1 cellular context compared by ENCODE assay signal in the genomic region with DNA sequence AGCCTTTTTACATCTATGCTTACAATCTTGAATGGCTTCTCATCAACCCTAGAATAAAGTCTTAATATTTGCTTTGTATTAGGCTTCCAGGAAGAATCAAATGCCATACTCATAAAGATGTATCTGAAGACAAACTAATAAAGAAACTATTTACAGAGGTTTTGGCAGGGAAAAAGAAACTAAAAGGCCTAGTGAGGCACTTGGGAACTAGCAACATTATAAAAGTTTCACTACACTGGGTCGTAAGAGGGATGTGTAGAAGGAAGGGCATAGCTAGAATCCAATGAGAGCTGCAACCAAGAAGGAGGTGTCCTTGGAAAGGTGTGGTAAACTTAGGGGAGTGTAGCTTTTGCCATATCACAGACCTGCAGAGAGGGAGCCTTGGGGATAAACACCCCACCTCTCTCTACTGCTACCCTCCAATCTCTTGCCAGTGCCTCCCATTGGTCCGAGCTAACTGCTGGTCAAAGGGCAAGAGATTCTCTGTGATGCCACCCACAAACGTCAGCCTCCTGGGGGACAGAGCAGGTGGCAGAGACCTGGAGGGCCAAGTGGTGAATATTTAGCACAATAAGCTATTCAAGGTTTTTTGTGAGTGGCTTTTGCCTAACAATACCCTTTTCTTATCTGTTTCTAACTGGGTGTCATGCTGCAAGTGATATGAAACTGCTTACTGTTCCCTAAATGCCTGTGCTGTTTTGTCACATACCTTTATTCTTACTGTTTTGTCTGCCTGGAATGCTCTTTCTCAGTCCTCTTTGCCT.
TF ChIP-seq lines count a peak whose summit lies in the region.

No MANE protein-coding gene starts in this region.

TF ChIP-seq in K562, 482 proteins besides CTCF, POLR2A, EP300 and RAD21 (continued from another document and continues in another):
- TF ChIP-seq, protein P1, sequence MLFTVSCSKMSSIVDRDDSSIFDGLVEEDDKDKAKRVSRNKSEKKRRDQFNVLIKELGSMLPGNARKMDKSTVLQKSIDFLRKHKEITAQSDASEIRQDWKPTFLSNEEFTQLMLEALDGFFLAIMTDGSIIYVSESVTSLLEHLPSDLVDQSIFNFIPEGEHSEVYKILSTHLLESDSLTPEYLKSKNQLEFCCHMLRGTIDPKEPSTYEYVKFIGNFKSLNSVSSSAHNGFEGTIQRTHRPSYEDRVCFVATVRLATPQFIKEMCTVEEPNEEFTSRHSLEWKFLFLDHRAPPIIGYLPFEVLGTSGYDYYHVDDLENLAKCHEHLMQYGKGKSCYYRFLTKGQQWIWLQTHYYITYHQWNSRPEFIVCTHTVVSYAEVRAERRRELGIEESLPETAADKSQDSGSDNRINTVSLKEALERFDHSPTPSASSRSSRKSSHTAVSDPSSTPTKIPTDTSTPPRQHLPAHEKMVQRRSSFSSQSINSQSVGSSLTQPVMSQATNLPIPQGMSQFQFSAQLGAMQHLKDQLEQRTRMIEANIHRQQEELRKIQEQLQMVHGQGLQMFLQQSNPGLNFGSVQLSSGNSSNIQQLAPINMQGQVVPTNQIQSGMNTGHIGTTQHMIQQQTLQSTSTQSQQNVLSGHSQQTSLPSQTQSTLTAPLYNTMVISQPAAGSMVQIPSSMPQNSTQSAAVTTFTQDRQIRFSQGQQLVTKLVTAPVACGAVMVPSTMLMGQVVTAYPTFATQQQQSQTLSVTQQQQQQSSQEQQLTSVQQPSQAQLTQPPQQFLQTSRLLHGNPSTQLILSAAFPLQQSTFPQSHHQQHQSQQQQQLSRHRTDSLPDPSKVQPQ (CRISPR knock-in tag; IDR thresholded peaks at IDR 0.05; ENCODE audit: borderline replicate concordance): 0 out of 2 replicates have a peak, but pooled peaks have one; percentile 71
- TF ChIP-seq, protein P2, sequence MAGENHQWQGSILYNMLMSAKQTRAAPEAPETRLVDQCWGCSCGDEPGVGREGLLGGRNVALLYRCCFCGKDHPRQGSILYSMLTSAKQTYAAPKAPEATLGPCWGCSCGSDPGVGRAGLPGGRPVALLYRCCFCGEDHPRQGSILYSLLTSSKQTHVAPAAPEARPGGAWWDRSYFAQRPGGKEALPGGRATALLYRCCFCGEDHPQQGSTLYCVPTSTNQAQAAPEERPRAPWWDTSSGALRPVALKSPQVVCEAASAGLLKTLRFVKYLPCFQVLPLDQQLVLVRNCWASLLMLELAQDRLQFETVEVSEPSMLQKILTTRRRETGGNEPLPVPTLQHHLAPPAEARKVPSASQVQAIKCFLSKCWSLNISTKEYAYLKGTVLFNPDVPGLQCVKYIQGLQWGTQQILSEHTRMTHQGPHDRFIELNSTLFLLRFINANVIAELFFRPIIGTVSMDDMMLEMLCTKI (IDR thresholded peaks at IDR 0.05; ENCODE audit: partially characterized antibody): no peak
- TF ChIP-seq NR2C2 (CRISPR knock-in tag; IDR thresholded peaks at IDR 0.05) (no peak), NR2C2 (tag; IDR thresholded peaks at IDR 0.05) (peak; percentile 44; the same call in 1 of the 2 replicates), THRB (CRISPR knock-in tag; conservative IDR thresholded peaks at IDR 0.05) (peak; percentile 73), ZNF280B (CRISPR knock-in tag; IDR thresholded peaks at IDR 0.05) (no peak), PKNOX1 (IDR thresholded peaks at IDR 0.05) (peak; percentile 44), DPF2 (IDR thresholded peaks at IDR 0.05) (peak; percentile 95), ZNF165 (CRISPR knock-in tag; IDR thresholded peaks at IDR 0.05; ENCODE audit: borderline replicate concordance) (peak; percentile 67; the same call in 1 of the 2 replicates), ELK3 (CRISPR knock-in tag; IDR thresholded peaks at IDR 0.05) (peak; percentile 26; the same call in 1 of the 2 replicates), SMARCA4 (IDR thresholded peaks at IDR 0.05) (peak; percentile 94), NFYB (IDR thresholded peaks at IDR 0.05; ENCODE audit: extremely low read depth, insufficient read length) (peak; percentile 64), SLC30A9 (CRISPR knock-in tag; IDR thresholded peaks at IDR 0.05) (no peak), ATF1 (CRISPR knock-in tag; IDR thresholded peaks at IDR 0.05) (no peak), ATF1 (tag; IDR thresholded peaks at IDR 0.05) (peak; percentile 53), ARID3B (CRISPR knock-in tag; IDR thresholded peaks at IDR 0.05; ENCODE audit: borderline replicate concordance) (no peak), TAF7 (tag; IDR thresholded peaks at IDR 0.05) (no peak), CHAMP1 (IDR thresholded peaks at IDR 0.05) (peak; percentile 88), RBM25 (IDR thresholded peaks at IDR 0.05; ENCODE audit: low read depth, low read length, severe bottlenecking) (no peak), MEF2A (IDR thresholded peaks at IDR 0.05; ENCODE audit: control insufficient read depth, low read depth, low read length) (no peak), CEBPB (tag; IDR thresholded peaks at IDR 0.05) (peak; percentile 42; the same call in 1 of the 2 replicates), ZNF23 (CRISPR knock-in tag; IDR thresholded peaks at IDR 0.05) (peak; percentile 66; the same call in 1 of the 2 replicates), CXXC5 (CRISPR knock-in tag; IDR thresholded peaks at IDR 0.05) (peak; percentile 79; the same call in 1 of the 2 replicates), PRPF4 (IDR thresholded peaks at IDR 0.05; ENCODE audit: insufficient read depth, low read depth, low read length, poor library complexity, severe bottlenecking) (no peak), SMAD4 (CRISPR knock-in tag; conservative IDR thresholded peaks at IDR 0.05) (peak; percentile 89), ZBTB11 (CRISPR knock-in tag; IDR thresholded peaks at IDR 0.05) (peak in 1 of 3 experiments; percentile 15; a peak in 1 of 6 replicates), CBFB (CRISPR knock-in tag; IDR thresholded peaks at IDR 0.05) (0 out of 2 replicates have a peak, but pooled peaks have one; percentile 69), ZNF707 (CRISPR knock-in tag; conservative IDR thresholded peaks at IDR 0.05) (0 out of 2 replicates have a peak, but pooled peaks have one; percentile 35), ZFP1 (CRISPR knock-in tag; IDR thresholded peaks at IDR 0.05) (peak; percentile 57; the same call in 1 of the 2 replicates), CC2D1A (IDR thresholded peaks at IDR 0.05) (peak; percentile 72; the same call in 1 of the 2 replicates), DDX20 (tag; IDR thresholded peaks at IDR 0.05; ENCODE audit: low read depth) (0 out of 2 replicates have a peak, but pooled peaks have one; percentile 38)
- TF ChIP-seq, protein P3, sequence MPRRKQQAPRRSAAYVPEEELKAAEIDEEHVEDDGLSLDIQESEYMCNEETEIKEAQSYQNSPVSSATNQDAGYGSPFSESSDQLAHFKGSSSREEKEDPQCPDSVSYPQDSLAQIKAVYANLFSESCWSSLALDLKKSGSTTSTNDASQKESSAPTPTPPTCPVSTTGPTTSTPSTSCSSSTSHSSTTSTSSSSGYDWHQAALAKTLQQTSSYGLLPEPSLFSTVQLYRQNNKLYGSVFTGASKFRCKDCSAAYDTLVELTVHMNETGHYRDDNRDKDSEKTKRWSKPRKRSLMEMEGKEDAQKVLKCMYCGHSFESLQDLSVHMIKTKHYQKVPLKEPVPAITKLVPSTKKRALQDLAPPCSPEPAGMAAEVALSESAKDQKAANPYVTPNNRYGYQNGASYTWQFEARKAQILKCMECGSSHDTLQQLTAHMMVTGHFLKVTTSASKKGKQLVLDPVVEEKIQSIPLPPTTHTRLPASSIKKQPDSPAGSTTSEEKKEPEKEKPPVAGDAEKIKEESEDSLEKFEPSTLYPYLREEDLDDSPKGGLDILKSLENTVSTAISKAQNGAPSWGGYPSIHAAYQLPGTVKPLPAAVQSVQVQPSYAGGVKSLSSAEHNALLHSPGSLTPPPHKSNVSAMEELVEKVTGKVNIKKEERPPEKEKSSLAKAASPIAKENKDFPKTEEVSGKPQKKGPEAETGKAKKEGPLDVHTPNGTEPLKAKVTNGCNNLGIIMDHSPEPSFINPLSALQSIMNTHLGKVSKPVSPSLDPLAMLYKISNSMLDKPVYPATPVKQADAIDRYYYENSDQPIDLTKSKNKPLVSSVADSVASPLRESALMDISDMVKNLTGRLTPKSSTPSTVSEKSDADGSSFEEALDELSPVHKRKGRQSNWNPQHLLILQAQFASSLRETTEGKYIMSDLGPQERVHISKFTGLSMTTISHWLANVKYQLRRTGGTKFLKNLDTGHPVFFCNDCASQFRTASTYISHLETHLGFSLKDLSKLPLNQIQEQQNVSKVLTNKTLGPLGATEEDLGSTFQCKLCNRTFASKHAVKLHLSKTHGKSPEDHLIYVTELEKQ (CRISPR knock-in tag; IDR thresholded peaks at IDR 0.05): 0 out of 2 replicates have a peak, but pooled peaks have one; percentile 8
